7 cellular contexts compared by ENCODE assay signal in the genomic region with DNA sequence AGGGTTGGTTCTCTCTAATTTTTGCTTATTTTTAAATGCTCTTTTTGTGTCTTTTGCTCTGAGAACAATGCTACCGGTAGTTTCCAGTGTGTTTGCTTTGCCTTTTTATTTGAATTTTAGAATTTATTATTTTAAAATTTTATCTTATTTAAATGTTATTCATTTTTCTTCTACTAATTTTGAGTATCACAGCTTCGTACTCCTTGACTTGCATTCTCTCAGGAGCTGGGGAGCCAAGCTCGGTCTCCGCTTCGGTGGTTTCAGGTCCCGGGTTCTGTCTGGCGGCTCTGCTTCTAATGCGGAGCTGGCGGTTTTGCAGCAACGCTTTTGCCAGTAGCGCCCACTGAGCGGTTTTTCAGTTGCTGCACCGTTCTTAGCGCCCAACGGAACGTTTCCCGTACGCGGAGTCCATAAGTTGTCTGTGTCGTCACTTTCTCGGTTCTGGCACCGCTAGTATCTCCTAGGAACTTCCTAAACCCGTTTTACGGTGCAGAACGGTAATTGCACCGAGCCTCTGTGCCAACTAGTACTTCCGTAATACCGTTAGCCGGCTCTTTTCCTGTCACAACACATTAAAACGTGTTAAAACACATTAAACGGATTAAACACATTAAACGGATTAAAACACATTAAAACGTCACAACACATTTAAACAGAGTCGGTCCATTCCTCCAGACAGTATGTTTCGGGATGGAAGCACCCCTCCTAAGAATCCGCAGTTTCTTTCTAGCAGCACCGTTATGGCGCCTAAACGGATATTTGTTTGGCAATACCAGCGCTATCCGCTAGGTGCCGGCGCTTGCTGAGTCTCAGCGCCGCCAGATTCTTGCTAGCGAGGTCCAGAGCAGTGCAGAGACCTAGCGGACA. TPM values are rescaled to one million over a fixed set of nuclear protein-coding genes. Genes with fewer than 3 reads are reported as not detected.
DNase-seq lines count a peak whose midpoint lies in the region; ATAC-seq, FAIRE-seq and TF ChIP-seq lines count a peak whose summit lies in the region.

No MANE protein-coding gene starts in this region.

- H3K27ac ChIP-seq in endothelial cell of umbilical vein (ENCODE audit: insufficient read depth, low read depth, low read length) = peak overlapping the region; percentile 98

- peak overlapping the region; percentile 91 for H3K4me2 ChIP-seq in endothelial cell of umbilical vein (ENCODE audit: insufficient read depth, low read length)

- ATAC-seq in GM18499 (IDR thresholded peaks at IDR 0.05; ENCODE audit: insufficient read depth, unreplicated experiment) (peak; percentile 29), HG02870 (IDR thresholded peaks at IDR 0.05; ENCODE audit: unreplicated experiment) (peak; percentile 48)

- FAIRE-seq in endothelial cell of umbilical vein (lab: Jason Lieb, UNC) = peak; percentile 97

- POLR2A ChIA-PET in endothelial cell of umbilical vein (lab: Charles Lee) = interaction anchor here (0.9 to 4.4 kb wide), 11 partner anchors 13 to 127 kb away, joined by 3 to 22 read pairs (median 5); no protein-coding TSS in a partner anchor

- CTCF ChIA-PET in endothelial cell of umbilical vein (lab: Charles Lee) = interaction anchor here (0.9 to 10.0 kb wide), 16 partner anchors 7 to 312 kb away, joined by 3 to 175 read pairs (median 7); a partner anchor contains a TSS

- H3K79me2 ChIP-seq in endothelial cell of umbilical vein (ENCODE audit: control insufficient read depth, insufficient read depth, low read length) = peaks cover 43% of the 10 kb centered on the region

- peak; percentile 52 for TF ChIP-seq POLR2A in endothelial cell of umbilical vein (IDR thresholded peaks at IDR 0.05; ENCODE audit: low read depth, low read length)

- no peaks in the 10 kb centered on the region for H3K9me1 ChIP-seq in endothelial cell of umbilical vein (replicated peaks; ENCODE audit: control insufficient read depth, extremely low read depth, insufficient read depth, low read length)

- TF ChIP-seq CTCF in endothelial cell of umbilical vein (IDR thresholded peaks at IDR 0.05; ENCODE audit: extremely low read depth in 1 of 2, insufficient read depth in 1 of 2, low read depth in 1 of 2, low read length in 2 of 2) = peak; percentile 85 to 86

- no peaks in the 10 kb centered on the region for H3K36me3 ChIP-seq in endothelial cell of umbilical vein (ENCODE audit: control insufficient read depth in 2 of 2, extremely low read depth in 1 of 2, insufficient read depth in 2 of 2, low read length in 2 of 2)
- H3K36me3 ChIP-seq in mucosa of stomach (ENCODE audit: control insufficient read depth, insufficient read depth, low read length) = no peaks in the 10 kb centered on the region

- no TSS peak for BruUV-seq in endothelial cell of umbilical vein (replicated peaks; lab: Mats Ljungman, UMichigan)

- H3K4me3 ChIP-seq in endothelial cell of umbilical vein (replicated peaks in 1 of 3; ENCODE audit: insufficient read depth in 1 of 3, low read depth in 1 of 3, low read length in 3 of 3) = peak overlapping the region; percentile 59 to 94 (median 61)
- H3K4me3 ChIP-seq in mucosa of stomach (ENCODE audit: low read length) = no peak overlapping the region

- H4K20me1 ChIP-seq in endothelial cell of umbilical vein (replicated peaks; ENCODE audit: control insufficient read depth, extremely low read depth, insufficient read depth, low read length) = no peaks in the 10 kb centered on the region

- intact Hi-C loops in endothelial cell of umbilical vein (cut with micrococcal nuclease) = loop anchor here (1.0 to 2.0 kb wide), 7 partner anchors 13 to 126 kb away; a partner anchor contains a TSS

- H3K27me3 ChIP-seq in endothelial cell of umbilical vein (ENCODE audit: control insufficient read depth in 2 of 2, insufficient read depth in 2 of 2, low read length in 2 of 2) (no peaks in the 10 kb centered on the region), mucosa of stomach (ENCODE audit: control insufficient read depth, insufficient read depth, low read length) (peaks cover 91% of the 10 kb centered on the region)

- DNase-seq in NCI-H526 treated with DMSO at 0.1 percent for 48 hours (lab: John Stamatoyannopoulos, UW) = peak; percentile 61
- peak; percentile 69 to 70 for DNase-seq in activated CD8-positive, alpha-beta memory T cell treated with anti-CD3 and anti-CD28 coated beads for 4 hours (ENCODE audit: low read depth in 2 of 2)
- DNase-seq in endothelial cell of umbilical vein (ENCODE audit: low read depth, low spot score) = peak; percentile 96
- peak; percentile 70 to 78 for DNase-seq in stimulated activated CD8-positive, alpha-beta memory T cell treated with anti-CD3 and anti-CD28 coated beads, Interleukin-4, amount 100 ng/mL, for 4 hours (ENCODE audit: low read depth in 2 of 2, low spot score in 1 of 2)

- H3K9ac ChIP-seq in endothelial cell of umbilical vein (replicated peaks; ENCODE audit: extremely low read depth, insufficient read depth, low read length) (peak overlapping the region; percentile 86), mucosa of stomach (ENCODE audit: low read length) (peak overlapping the region; percentile 31)

- H2AFZ ChIP-seq in endothelial cell of umbilical vein (ENCODE audit: low read depth, low read length) = peak overlapping the region; percentile 41

- H3K9me3 ChIP-seq in endothelial cell of umbilical vein (replicated peaks; ENCODE audit: control insufficient read depth, insufficient read depth, low read length) = no peaks in the 10 kb centered on the region
- no peaks in the 10 kb centered on the region for H3K9me3 ChIP-seq in mucosa of stomach (ENCODE audit: control insufficient read depth, low read length)

- dilution Hi-C loops in endothelial cell of umbilical vein (cut with MboI; ENCODE audit: extremely low pct_ligation_motif_present, low sequenced_read_pairs) = no loop called here

- peaks cover 30% of the 10 kb centered on the region for H3K4me1 ChIP-seq in endothelial cell of umbilical vein (ENCODE audit: control insufficient read depth, extremely low read depth, insufficient read depth, low read length)
- peaks cover 13% of the 10 kb centered on the region for H3K4me1 ChIP-seq in mucosa of stomach (ENCODE audit: control insufficient read depth, insufficient read depth, low read length)

TF ChIP-seq in endothelial cell of umbilical vein, 7 proteins besides CTCF, POLR2A, EP300 and RAD21:
- peak; percentile 74 for TF ChIP-seq POLR2AphosphoS5 (IDR thresholded peaks at IDR 0.05; ENCODE audit: insufficient read depth, low read depth, low read length)
- peak; percentile 28 for TF ChIP-seq FOS (IDR thresholded peaks at IDR 0.05; ENCODE audit: borderline replicate concordance, insufficient read depth, low read length)
- TF ChIP-seq EZH2 (IDR thresholded peaks at IDR 0.05; ENCODE audit: borderline replicate concordance, low read depth, low read length, severe bottlenecking) = no peak
TF ChIP-seq in endothelial cell of umbilical vein: peak in this region for 2.

RNA-seq across cellular contexts. Expression of a gene that starts 45.6 kb away (rescaled TPM):
- 6.6 and 8.1 TPM in 2 replicates for total RNA-seq in endothelial cell of umbilical vein
- polyA plus RNA-seq in endothelial cell of umbilical vein = 10.4 and 11.1 TPM in 2 replicates
- 8.6 and 9.1 TPM in 2 replicates for polyA plus RNA-seq in endothelial cell of umbilical vein (2011; cell fraction: cytosol; rRNA removed)
- 6.8 and 7.3 TPM in 2 replicates for polyA plus RNA-seq in endothelial cell of umbilical vein (2011; cell fraction: nucleus; rRNA removed)
- polyA plus RNA-seq in endothelial cell of umbilical vein (2012) = 3.9 and 4.3 TPM in 2 replicates
- 7.2 and 7.3 TPM in 2 replicates for polyA minus RNA-seq in endothelial cell of umbilical vein
- 1.2 TPM for polyA minus RNA-seq in endothelial cell of umbilical vein (2011; cell fraction: cytosol; rRNA and poly(A)+ RNA removed)
- polyA minus RNA-seq in endothelial cell of umbilical vein (2011; cell fraction: nucleus; rRNA and poly(A)+ RNA removed) = 12.9 and 14.0 TPM in 2 replicates
